8 cellular contexts compared by ENCODE assay signal in the genomic region with DNA sequence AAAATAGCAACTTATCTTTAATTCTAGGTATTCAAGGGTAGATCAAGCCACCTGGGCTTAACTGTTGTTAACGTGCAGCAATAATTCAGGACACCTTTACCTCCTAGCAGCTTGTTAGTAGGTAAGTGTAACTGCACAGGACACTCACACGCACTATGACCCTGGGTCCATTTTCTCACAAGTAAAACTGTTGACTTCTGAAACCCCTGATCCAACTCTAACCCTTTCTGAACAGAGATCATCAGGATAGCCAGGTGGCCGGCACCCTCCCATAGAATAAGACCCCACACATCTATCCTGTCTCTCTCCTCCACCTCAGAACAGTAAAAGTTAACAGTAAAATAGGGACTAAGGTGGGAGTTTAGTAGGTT. TPM values are rescaled to one million over a fixed set of nuclear protein-coding genes. Genes with fewer than 3 reads are reported as not detected.
DNase-seq lines count a peak whose midpoint lies in the region; ATAC-seq, FAIRE-seq and TF ChIP-seq lines count a peak whose summit lies in the region.

No MANE protein-coding gene starts in this region.

- H3K9me3 ChIP-seq in left ventricle myocardium inferior (replicated peaks) (no peaks in the 10 kb centered on the region), iPS DF 6.9 (ENCODE audit: control insufficient read depth, insufficient read depth, low read length) (no peaks in the 10 kb centered on the region)

- peaks cover 13% of the 10 kb centered on the region for H3K4me1 Mint-ChIP-seq in T-helper 2 cell treated with Interferon-gamma antibody and Interleukin-4, amounts not matched to agents 5 μg/mL and 100 μg/mL, for 36 hours (ENCODE audit: low read depth)

- H3K27ac ChIP-seq in left ventricle myocardium inferior (replicated peaks) (no peak overlapping the region), iPS DF 6.9 (ENCODE audit: low read length) (no peak overlapping the region)

- H3K27ac Mint-ChIP-seq in T-helper 2 cell treated with Interferon-gamma antibody and Interleukin-4, amounts not matched to agents 5 μg/mL and 100 μg/mL, for 36 hours = peak overlapping the region; percentile 96

- H3K9me3 Mint-ChIP-seq in T-helper 2 cell treated with Interferon-gamma antibody and Interleukin-4, amounts not matched to agents 5 μg/mL and 100 μg/mL, for 36 hours = no peaks in the 10 kb centered on the region

- peaks cover 32% of the 10 kb centered on the region for H3K27me3 Mint-ChIP-seq in T-helper 2 cell treated with Interferon-gamma antibody and Interleukin-4, amounts not matched to agents 5 μg/mL and 100 μg/mL, for 36 hours (ENCODE audit: low read depth)

- H3K36me3 Mint-ChIP-seq in T-helper 2 cell treated with Interferon-gamma antibody and Interleukin-4, amounts not matched to agents 5 μg/mL and 100 μg/mL, for 36 hours (ENCODE audit: low read depth) = peaks cover 25% of the 10 kb centered on the region

- FAIRE-seq in urothelium cell line (lab: Jason Lieb, UNC) = peak; percentile 44

- H3K27me3 ChIP-seq in left ventricle myocardium inferior (ENCODE audit: low read depth) (no peaks in the 10 kb centered on the region), iPS DF 6.9 (ENCODE audit: control insufficient read depth, insufficient read depth, low read length) (no peaks in the 10 kb centered on the region)

- H3K4me1 ChIP-seq in left ventricle myocardium inferior (peaks cover 13% of the 10 kb centered on the region), iPS DF 6.9 (ENCODE audit: control insufficient read depth, insufficient read depth, low read length) (no peaks in the 10 kb centered on the region)

- peak overlapping the region; percentile 97 for H3K4me3 Mint-ChIP-seq in T-helper 2 cell treated with Interferon-gamma antibody and Interleukin-4, amounts not matched to agents 5 μg/mL and 100 μg/mL, for 36 hours

- TF ChIP-seq CTCF in left ventricle myocardium inferior (IDR thresholded peaks at IDR 0.05; ENCODE audit: borderline replicate concordance) = no peak

- no CpG with 5 or more reads among the region's 3 CpGs for WGBS in iPS DF 6.9 (ENCODE audit: insufficient coverage, insufficient read length)

- no peak for ATAC-seq in Right ventricle myocardium superior (ENCODE audit: poor library complexity)

- H3K36me3 ChIP-seq in left ventricle myocardium inferior (no peaks in the 10 kb centered on the region), iPS DF 6.9 (ENCODE audit: control insufficient read depth, insufficient read depth, low read length) (no peaks in the 10 kb centered on the region)

- peak overlapping the region; percentile 68 for H3K4me3 ChIP-seq in left ventricle myocardium inferior
- peak overlapping the region; percentile 80; the same call in 1 of the 2 replicates for H3K4me3 ChIP-seq in iPS DF 6.9 (ENCODE audit: low read length)

- DNase-seq in left ventricle myocardium inferior (no peak), Right ventricle myocardium superior (no peak), iPS DF 6.9 (ENCODE audit: low read depth, low spot score) (no peak), urothelium cell line (ENCODE audit: low spot score) (no peak), GM19238 (ENCODE audit: insufficient read length, low spot score) (no peak), NCI-H524 treated with DMSO at 0.1 percent for 48 hours (lab: John Stamatoyannopoulos, UW) (no peak), HK-2 (ENCODE audit: unreplicated experiment) (no peak)
- no peak for DNase-seq in T-helper 2 cell treated with Interferon-gamma antibody and Interleukin-4, amounts not matched to agents 5 μg/mL and 100 μg/mL, for 36 hours (ENCODE audit: low spot score)

- intact Hi-C loops in left ventricle myocardium inferior (cut with micrococcal nuclease) = no loop called here
- intact Hi-C loops in Right ventricle myocardium superior (cut with DNase I) = no loop called here

RNA-seq across cellular contexts. Expression of gene SPC25, which starts 0.6 kb away (rescaled TPM):
- total RNA-seq in left ventricle myocardium inferior = 0.60 TPM
- 0.38 TPM for total RNA-seq in Right ventricle myocardium superior

RNA-seq across cellular contexts. Expression of gene G6PC2, which starts 11.5 kb away (rescaled TPM):
- not detected for total RNA-seq in left ventricle myocardium inferior
- total RNA-seq in Right ventricle myocardium superior = not detected
